Comparison of ENCODE assay signal across 11 cellular contexts in the genomic region with DNA sequence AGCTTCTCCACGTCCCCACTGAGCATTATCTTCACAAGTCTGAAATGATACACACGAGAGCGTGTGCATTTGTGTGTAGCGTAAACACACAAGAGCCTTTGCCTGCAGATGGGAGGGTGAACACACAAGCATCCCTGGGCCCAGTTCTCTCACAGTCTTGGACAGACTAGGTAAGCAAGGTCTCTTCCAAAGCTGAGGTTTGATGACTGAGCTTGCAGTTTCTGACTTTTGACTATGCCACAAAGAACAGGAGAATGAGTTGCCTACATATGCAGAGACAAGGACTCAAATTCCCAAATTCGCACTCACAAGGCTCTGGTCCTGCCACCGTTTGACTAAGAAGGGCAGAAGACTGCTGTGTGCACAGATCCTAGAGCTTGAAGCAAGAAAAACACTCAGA. TPM values are rescaled to one million over a fixed set of nuclear protein-coding genes. Genes with fewer than 3 reads are reported as not detected.
DNase-seq lines count a peak whose midpoint lies in the region; ATAC-seq and TF ChIP-seq lines count a peak whose summit lies in the region.
"Had no signal": no experiment of that assay in that cellular context is flagged by ENCODE, and none has a peak within 500 bp of the region (broad histone marks: within the 10 kb centered on the region; RNA-seq: fewer than 3 reads in every experiment).

No MANE protein-coding gene starts in this region.

- H3K9me3 Mint-ChIP-seq in activated naive CD4-positive, alpha-beta T cell treated with anti-CD3 and anti-CD28 coated beads, Interleukin-2, amount 50 U/mL, for 72 hours: no peaks in the 10 kb centered on the region
- H3K9me3 Mint-ChIP-seq: nephron had no signal

- H3K36me3 ChIP-seq in tibial nerve: peaks cover 0 to 18% (median 0%) of the 10 kb centered on the region in 3 donors
- H3K36me3 ChIP-seq in MG63: peaks cover 10% of the 10 kb centered on the region
- H3K36me3 ChIP-seq in vagina: no peaks in the 10 kb centered on the region

- H3K27ac ChIP-seq in dorsolateral prefrontal cortex (peak overlapping the region; percentile 13 to 100 (median 98)), tibial nerve (peak overlapping the region; percentile 69 to 95 (median 92)), vagina (no peak overlapping the region)

- peaks cover 9 to 22% of the 10 kb centered on the region in 2 donors for H3K36me3 Mint-ChIP-seq in activated naive CD4-positive, alpha-beta T cell treated with anti-CD3 and anti-CD28 coated beads, Interleukin-2, amount 50 U/mL, for 72 hours

- no peak for TF ChIP-seq EP300 in tibial nerve (IDR thresholded peaks at IDR 0.05)

- TF ChIP-seq POLR2A in tibial nerve (IDR thresholded peaks at IDR 0.05): no peak
- no peak for TF ChIP-seq POLR2A in vagina (IDR thresholded peaks at IDR 0.05)

- intact Hi-C loops in dorsolateral prefrontal cortex (cut with DNase I): loop anchor here (5.0 kb wide), 2 partner anchors 34 to 54 kb away; a partner anchor contains a TSS
- intact Hi-C loops in vagina (cut with DNase I): no loop called here

- 77 to 81% methylated on average over 6 of the region's 6 CpGs for WGBS in tibial nerve, 2 donors

- H3K4me3 ChIP-seq in dorsolateral prefrontal cortex (no peak overlapping the region), tibial nerve (no peak overlapping the region), MG63 (no peak overlapping the region), vagina (no peak overlapping the region)

- peak; percentile 49 to 52 for ATAC-seq in activated naive CD4-positive, alpha-beta T cell treated with anti-CD3 and anti-CD28 coated beads, Interleukin-2, amount 50 U/mL, for 72 hours
- ATAC-seq in HG03103 (IDR thresholded peaks at IDR 0.05; ENCODE audit: low read depth, unreplicated experiment): peak; percentile 6
- ATAC-seq: SK-N-SH treated with all-trans-retinoic acid at 6 μM for 48 hours had no signal

- H3K27me3 ChIP-seq in dorsolateral prefrontal cortex (no peaks in the 10 kb centered on the region), tibial nerve (no peaks in the 10 kb centered on the region), MG63 (no peaks in the 10 kb centered on the region), vagina (no peaks in the 10 kb centered on the region)

- peak overlapping the region; percentile 72 to 84 for H3K27ac Mint-ChIP-seq in activated naive CD4-positive, alpha-beta T cell treated with anti-CD3 and anti-CD28 coated beads, Interleukin-2, amount 50 U/mL, for 72 hours
- H3K27ac Mint-ChIP-seq: nephron had no signal

- H3K4me1 ChIP-seq in tibial nerve: peaks cover 0 to 86% (median 63%) of the 10 kb centered on the region in 4 donors
- peaks cover 54% of the 10 kb centered on the region for H3K4me1 ChIP-seq in vagina

- TF ChIP-seq CTCF in dorsolateral prefrontal cortex (IDR thresholded peaks at IDR 0.05 in 54 of 56, conservative IDR thresholded peaks at IDR 0.05 in 2 of 56; ENCODE audit: low read depth in 1 of 56, partially characterized antibody in 56 of 56) (no peak), tibial nerve (IDR thresholded peaks at IDR 0.05) (no peak), vagina (IDR thresholded peaks at IDR 0.05) (no peak)

- no peak for DNase-seq in activated naive CD4-positive, alpha-beta T cell treated with anti-CD3 and anti-CD28 coated beads, Interleukin-2, amount 50 U/mL, for 72 hours (ENCODE audit: low spot score in 2 of 2)
- DNase-seq in activated naive CD4-positive, alpha-beta T cell treated with anti-CD3 and anti-CD28 coated beads, Interleukin-2, amount 50 U/mL, for 16 hours: no peak
- DNase-seq in dorsolateral prefrontal cortex (no peak), tibial nerve (ENCODE audit: low spot score in 2 of 2) (no peak), MG63 (no peak), GDM1 (lab: John Stamatoyannopoulos, UW) (no peak), vagina (ENCODE audit: extremely low spot score in 2 of 2) (no peak)
- DNase-seq: dermis blood vessel endothelial cell had no signal

- no peaks in the 10 kb centered on the region for H3K9me3 ChIP-seq in tibial nerve
- H3K9me3 ChIP-seq in MG63: no peaks in the 10 kb centered on the region
- H3K9me3 ChIP-seq in vagina: no peaks in the 10 kb centered on the region

RNA-seq across cellular contexts. Expression of a gene that starts 55.8 kb away (rescaled TPM):
- 10 to 100 TPM in 1 of 2 donors, 1 to 10 TPM in 1; 6.1 to 11.8 TPM for total RNA-seq in activated naive CD4-positive, alpha-beta T cell treated with anti-CD3 and anti-CD28 coated beads, Interleukin-2, amount 50 U/mL, for 72 hours
- 100 to 1,000 TPM in 2 of 120 experiments, 10 to 100 TPM in 118; 30.6 to 142 (median 58.2) TPM for total RNA-seq in dorsolateral prefrontal cortex
- 10 to 100 TPM; 60.8 to 84.8 (median 78.8) TPM for total RNA-seq in tibial nerve
- total RNA-seq in MG63 (2014; rRNA removed; shearing (Covaris generic); ENCODE audit: low replicate concordance): 14.4 and 15.8 TPM in 2 replicates
- 35.1 TPM for total RNA-seq in vagina
